Comparison of ENCODE assay signal across 11 cellular contexts in genomic region chr13:48194392-48194754, GRCh38. TPM values are rescaled to one million over a fixed set of nuclear protein-coding genes. Genes with fewer than 3 reads are reported as not detected.
DNase-seq lines count a peak whose midpoint lies in the region; ATAC-seq and TF ChIP-seq lines count a peak whose summit lies in the region.
"Had no signal": no experiment of that assay in that cellular context is flagged by ENCODE, and none has a peak within 500 bp of the region (broad histone marks: within the 10 kb centered on the region; RNA-seq: fewer than 3 reads in every experiment).

No MANE protein-coding gene starts in this region.

- H3K4me3 ChIP-seq in GM23248 (no peak overlapping the region), left lung (no peak overlapping the region), PC-9 (no peak overlapping the region)
- H3K4me3 ChIP-seq: tibial artery had no signal

- CTCF ChIA-PET in PC-9 (lab: Charles Lee): interaction anchor here (0.7 kb wide), 1 partner anchor 10 kb away, joined by 5 read pairs; no protein-coding TSS in a partner anchor

- no peak overlapping the region for H2AFZ ChIP-seq in GM23248
- H2AFZ ChIP-seq in PC-9: no peak overlapping the region

- TF ChIP-seq CTCF in left lung (IDR thresholded peaks at IDR 0.05): no peak
- no peak for TF ChIP-seq CTCF in PC-9 (conservative IDR thresholded peaks at IDR 0.05)

- TF ChIP-seq POLR2A in GM18505 (IDR thresholded peaks at IDR 0.05; ENCODE audit: borderline replicate concordance, extremely low read depth, insufficient read depth, insufficient read length): no peak

- no TSS peak for BruUV-seq in PC-9 (replicated peaks; lab: Mats Ljungman, UMichigan)

- intact Hi-C loops in left lung (cut with DNase I) (no loop called here), PC-9 (cut with micrococcal nuclease; ENCODE audit: unreplicated experiment) (no loop called here)

- ATAC-seq in GM18505 (IDR thresholded peaks at IDR 0.05; ENCODE audit: unreplicated experiment) (peak; percentile 74), left lung (peak; percentile 76)

- H3F3A ChIP-seq in GM23248 (ENCODE audit: insufficient read depth) (no peaks in the 10 kb centered on the region), PC-9 (ENCODE audit: insufficient read depth, low read depth) (no peaks in the 10 kb centered on the region)

- no peak overlapping the region for H3K4me2 ChIP-seq in GM23248 (ENCODE audit: unreplicated experiment)
- H3K4me2 ChIP-seq in PC-9: no peak overlapping the region

- H3K9ac ChIP-seq in GM23248: no peak overlapping the region

- WGBS in GM23248 (ENCODE audit: low coverage in 1 of 2, low lambda C conversion rate in 2 of 2, missing lambda C conversion rate in 2 of 2), 2 experiments: 49% methylated on average over 3 of the region's 3 CpGs

- H3K27me3 ChIP-seq in GM23248 (replicated peaks; ENCODE audit: insufficient read depth): no peaks in the 10 kb centered on the region
- no peaks in the 10 kb centered on the region for H3K27me3 ChIP-seq in left lung
- H3K27me3 ChIP-seq in PC-9 (ENCODE audit: insufficient read depth, low read depth): no peaks in the 10 kb centered on the region
- H3K27me3 ChIP-seq: tibial artery had no signal

- H3K79me2 ChIP-seq in GM23248 (ENCODE audit: insufficient read depth): no peaks in the 10 kb centered on the region
- H3K79me2 ChIP-seq in PC-9 (ENCODE audit: low read depth): no peaks in the 10 kb centered on the region

- no peaks in the 10 kb centered on the region for H4K20me1 ChIP-seq in GM23248 (ENCODE audit: insufficient read depth)
- no peaks in the 10 kb centered on the region for H4K20me1 ChIP-seq in PC-9 (ENCODE audit: insufficient read depth)

- H3K9me2 ChIP-seq in GM23248 (ENCODE audit: insufficient read depth) (no peaks in the 10 kb centered on the region), PC-9 (ENCODE audit: insufficient read depth) (no peaks in the 10 kb centered on the region)

- H3K36me3 ChIP-seq in GM23248 (ENCODE audit: low read depth) (no peaks in the 10 kb centered on the region), left lung (no peaks in the 10 kb centered on the region), PC-9 (ENCODE audit: low read depth) (no peaks in the 10 kb centered on the region)
- H3K36me3 ChIP-seq: tibial artery had no signal

- in situ Hi-C loops in GM23248 (cut with MboI): no loop called here

- no peaks in the 10 kb centered on the region for H3K9me3 ChIP-seq in GM23248 (ENCODE audit: low read depth)
- no peaks in the 10 kb centered on the region for H3K9me3 ChIP-seq in left lung
- no peaks in the 10 kb centered on the region for H3K9me3 ChIP-seq in PC-9 (ENCODE audit: insufficient read depth, low read depth)
- H3K9me3 ChIP-seq: tibial artery had no signal

- H3K27ac ChIP-seq in GM23248 (no peak overlapping the region), left lung (peak overlapping the region in 1 of 2 donors; percentile 46), PC-9 (no peak overlapping the region)
- H3K27ac ChIP-seq: tibial artery had no signal

- H3K4me1 ChIP-seq in GM23248 (ENCODE audit: insufficient read depth): no peaks in the 10 kb centered on the region
- H3K4me1 ChIP-seq in left lung: peaks cover 0 to 17% of the 10 kb centered on the region in 2 donors
- H3K4me1 ChIP-seq in PC-9 (replicated peaks; ENCODE audit: insufficient read depth): no peaks in the 10 kb centered on the region
- H3K4me1 ChIP-seq: tibial artery had no signal

- POLR2A ChIA-PET in PC-9 (lab: Charles Lee; ENCODE audit: unreplicated experiment): no interaction called here

- DNase-seq in GM23248 (peak; percentile 53), NCI-H226 (peak; percentile 40), left lung (no peak), inferior parietal cortex (ENCODE audit: extremely low spot score) (no peak), PC-9 (no peak), UCSD-AML1 (lab: John Stamatoyannopoulos, UW; ENCODE audit: unreplicated experiment) (no peak), DMS79 treated with DMSO at 0.1 percent for 48 hours (lab: John Stamatoyannopoulos, UW) (no peak)
- DNase-seq: activated CD4-positive, alpha-beta T cell treated with anti-CD3 and anti-CD28 coated beads for 4 hours; cerebellar nuclear complex; tibial artery had no signal

RNA-seq across cellular contexts. Expression of gene ITM2B, which starts 38.6 kb away (rescaled TPM):
- 263 and 295 TPM in 2 replicates for total RNA-seq in GM23248 (2014; rRNA removed; shearing (Covaris generic))
- polyA plus RNA-seq in GM23248 (2016; fragmentation: Nextera tagmentation; extraction: Ambion mirVana): 689 and 690 TPM in 2 replicates
- total RNA-seq in left lung (100 to 1,000 TPM; 581 to 609 TPM), PC-9 (2021) (136 and 155 TPM in 2 replicates)

Comparison
In these comparisons a context has a peak if more than half of its experiments do, and no peak if none do; other contexts are left out.
1. DNase-seq: peak in GM23248 (single experiment) and NCI-H226 (single experiment); none in left lung (0 of 2), inferior parietal cortex (single experiment), PC-9 (0 of 2), UCSD-AML1 (single experiment) and DMS79 treated with DMSO at 0.1 percent for 48 hours (single experiment).